ENCODE assay signal across 16 cellular contexts in genomic region chr1:236543065-236543669, GRCh38. TPM values are rescaled to one million over a fixed set of nuclear protein-coding genes. Genes with fewer than 3 reads are reported as not detected.
DNase-seq lines count a peak whose midpoint lies in the region; FAIRE-seq and TF ChIP-seq lines count a peak whose summit lies in the region.
"Had no signal": no experiment of that assay in that cellular context is flagged by ENCODE, and none has a peak within 500 bp of the region (broad histone marks: within the 10 kb centered on the region; RNA-seq: fewer than 3 reads in every experiment).

No MANE protein-coding gene starts in this region.

- H2BK5ac ChIP-seq in H1 (ENCODE audit: low read depth, low read length): no peak overlapping the region

- no peak overlapping the region for H4K91ac ChIP-seq in H1 (replicated peaks; ENCODE audit: insufficient read length, low read length)

- H3K79me2 ChIP-seq in KMS-11 (ENCODE audit: insufficient read depth, low read depth) (no peaks in the 10 kb centered on the region), H1 (ENCODE audit: control insufficient read depth in 1 of 2, insufficient read depth in 2 of 2, low read length in 2 of 2) (no peaks in the 10 kb centered on the region)

- H4K5ac ChIP-seq in H1 (ENCODE audit: insufficient read length, low read depth, low read length): no peak overlapping the region

- CTCF ChIA-PET in H1 (lab: Charles Lee; ENCODE audit: partially characterized antibody): interaction anchor here (0.9 to 2.6 kb wide), 7 partner anchors 9 to 438 kb away, joined by 3 to 16 read pairs (median 4); no protein-coding TSS in a partner anchor

- H3K27ac ChIP-seq in KMS-11 (no peak overlapping the region), H1 (ENCODE audit: low read depth, low read length) (0 out of 2 replicates have a peak overlapping the region, but pooled peaks have one; percentile 29)
- H3K27ac ChIP-seq: ovary, tibial nerve had no signal

- no peak overlapping the region for H3K4me3 ChIP-seq in KMS-11 (IDR thresholded peaks at IDR 0.05; ENCODE audit: insufficient read depth, low read depth, low read length)
- no peak overlapping the region for H3K4me3 ChIP-seq in H1 (ENCODE audit: extremely low read depth in 1 of 4, insufficient read depth in 2 of 4, low read depth in 3 of 4, low read length in 4 of 4)
- H3K4me3 ChIP-seq: ovary, tibial nerve had no signal

- no peak overlapping the region for H3K18ac ChIP-seq in H1 (ENCODE audit: extremely low read depth, low read length)

- H3K27me3 ChIP-seq in KMS-11 (ENCODE audit: insufficient read depth, low read depth) (no peaks in the 10 kb centered on the region), H1 (replicated peaks in 1 of 4; ENCODE audit: control insufficient read depth in 3 of 4, extremely low read depth in 1 of 4, insufficient read depth in 3 of 4, low read length in 3 of 4) (no peaks in the 10 kb centered on the region)
- H3K27me3 ChIP-seq: ovary, tibial nerve had no signal

- POLR2A ChIA-PET in H1 (lab: Charles Lee; ENCODE audit: partially characterized antibody): interaction anchor here (0.7 to 1.2 kb wide), 2 partner anchors 11 to 62 kb away, joined by 3 read pairs; no protein-coding TSS in a partner anchor

- H2AK5ac ChIP-seq in H1 (ENCODE audit: low read depth, low read length): no peak overlapping the region

- H2AFZ ChIP-seq in KMS-11 (ENCODE audit: low read depth) (no peak overlapping the region), H1 (ENCODE audit: low read length) (no peak overlapping the region)

- DNase-seq in NCI-H82 (lab: John Stamatoyannopoulos, UW) (peak; percentile 39), NCI-H82 treated with DMSO at 0.1 percent for 48 hours (lab: John Stamatoyannopoulos, UW; ENCODE audit: unreplicated experiment) (no peak), H1 (ENCODE audit: low read depth in 1 of 2, low spot score in 2 of 2) (peak in 1 of 2 experiments; percentile 52), retina (peak; percentile 29), UCSD-AML1 (lab: John Stamatoyannopoulos, UW; ENCODE audit: unreplicated experiment) (no peak), NCI-H2196 treated with DMSO at 0.1 percent for 48 hours (lab: John Stamatoyannopoulos, UW; ENCODE audit: unreplicated experiment) (no peak)
- no peak for DNase-seq in activated CD8-positive, alpha-beta memory T cell treated with anti-CD3 and anti-CD28 coated beads, Interleukin-2, amount 50 U/mL, for 4 hours
- DNase-seq: DMS79, hippocampal formation, IMR-90, NCI-H1694 treated with DMSO at 0.1 percent for 48 hours, ovary had no signal

- no peaks in the 10 kb centered on the region for H3K79me1 ChIP-seq in H1 (ENCODE audit: low read depth, low read length)

- TF ChIP-seq CTCF in KMS-11 (conservative IDR thresholded peaks at IDR 0.05; ENCODE audit: low read depth, low read length) (0 out of 2 replicates have a peak, but pooled peaks have one; percentile 1), H1 (IDR thresholded peaks at IDR 0.05; ENCODE audit: control extremely low read depth in 1 of 3, insufficient read depth in 1 of 3, low read depth in 1 of 3, low read length in 3 of 3) (peak; percentile 42 to 65 (median 63))

- 86% methylated on average over 16 of the region's 16 CpGs; no CpG with 5 or more reads in 1 of the 2 experiments for WGBS in H1 (ENCODE audit: extremely low coverage in 1 of 2, insufficient coverage in 1 of 2, insufficient read length in 1 of 2, insufficient replicate concordance in 2 of 2, low coverage in 1 of 2, low lambda C conversion rate in 2 of 2, missing lambda C conversion rate in 1 of 2), 2 experiments

- peak; percentile 30 to 46; a peak in 3 of 4 replicates for TF ChIP-seq RAD21 in H1 (IDR thresholded peaks at IDR 0.05 in 1 of 2, conservative IDR thresholded peaks at IDR 0.05 in 1 of 2; ENCODE audit: low read depth in 2 of 2, low read length in 2 of 2)

- TF ChIP-seq EP300 in H1 (IDR thresholded peaks at IDR 0.05; ENCODE audit: borderline replicate concordance in 1 of 2, low read depth in 2 of 2, low read length in 2 of 2): no peak

- H3K36me3 ChIP-seq in KMS-11 (ENCODE audit: insufficient read depth) (no peaks in the 10 kb centered on the region), H1 (ENCODE audit: control insufficient read depth in 2 of 4, insufficient read depth in 4 of 4, low read length in 3 of 4) (peaks cover 12 to 52% (median 28%) of the 10 kb centered on the region in 4 experiments; a peak in 7 of 8 replicates)
- H3K36me3 ChIP-seq: ovary had no signal

- no peak overlapping the region for H3K23ac ChIP-seq in H1 (ENCODE audit: insufficient read length)

- no peaks in the 10 kb centered on the region for H3K9me3 ChIP-seq in H1 (ENCODE audit: insufficient read depth in 2 of 2, low read depth in 1 of 2, low read length in 1 of 2)
- H3K9me3 ChIP-seq: ovary, tibial nerve had no signal

- H3K4me2 ChIP-seq in KMS-11: no peak overlapping the region
- no peak overlapping the region for H3K4me2 ChIP-seq in H1 (ENCODE audit: insufficient read depth in 1 of 2, low read depth in 2 of 2, low read length in 2 of 2)

- H3K4ac ChIP-seq in H1 (replicated peaks; ENCODE audit: insufficient read length, low read depth, low read length): no peak overlapping the region

- no peak overlapping the region for H2BK15ac ChIP-seq in H1 (ENCODE audit: low read length)

- no peak for FAIRE-seq in H1 (lab: Jason Lieb, UNC)
- FAIRE-seq: A204.1, endothelial cell of umbilical vein had no signal

- no peak overlapping the region for H3K9ac ChIP-seq in KMS-11
- no peak overlapping the region; a peak in 1 of 7 replicates for H3K9ac ChIP-seq in H1 (replicated peaks in 1 of 4; ENCODE audit: extremely low read depth in 1 of 4, low read depth in 3 of 4, low read length in 3 of 4)

- no peak overlapping the region for H2BK20ac ChIP-seq in H1 (ENCODE audit: low read length)

- no peaks in the 10 kb centered on the region for H4K20me1 ChIP-seq in KMS-11 (ENCODE audit: insufficient read depth)
- peaks cover 0 to 2% of the 10 kb centered on the region in 2 experiments for H4K20me1 ChIP-seq in H1 (replicated peaks in 1 of 2; ENCODE audit: control insufficient read depth in 1 of 2, insufficient read depth in 2 of 2, low read length in 2 of 2)

- H3K14ac ChIP-seq in H1 (ENCODE audit: insufficient read length): no peak overlapping the region

- TF ChIP-seq POLR2A in H1 (IDR thresholded peaks at IDR 0.05; ENCODE audit: control extremely low read depth in 1 of 2, low read depth in 2 of 2, low read length in 2 of 2): no peak

- no peaks in the 10 kb centered on the region for H3K4me1 ChIP-seq in KMS-11 (ENCODE audit: low read depth, poor library complexity, severe bottlenecking)
- no peaks in the 10 kb centered on the region for H3K4me1 ChIP-seq in H1 (replicated peaks in 1 of 4; ENCODE audit: control insufficient read depth in 3 of 4, insufficient read depth in 4 of 4, low read length in 3 of 4)
- H3K4me1 ChIP-seq: tibial nerve had no signal

- H2BK120ac ChIP-seq in H1 (replicated peaks; ENCODE audit: low read depth, low read length): no peak overlapping the region

- H3K23me2 ChIP-seq in H1 (ENCODE audit: low read depth, low read length): no peaks in the 10 kb centered on the region

- H4K8ac ChIP-seq in H1 (ENCODE audit: extremely low read depth, insufficient read depth, low read length): no peak overlapping the region; the same call in 1 of the 2 replicates

- H2BK12ac ChIP-seq in H1 (ENCODE audit: low read depth, low read length): no peak overlapping the region

- H3K56ac ChIP-seq in H1 (replicated peaks; ENCODE audit: insufficient read length, low read depth, low read length): no peak overlapping the region

TF ChIP-seq in H1, 55 proteins besides CTCF, POLR2A, EP300 and RAD21 (continues in another document):
- TF ChIP-seq ZNF274 (IDR thresholded peaks at IDR 0.05; ENCODE audit: borderline replicate concordance, extremely low read depth, low read length) (no peak), KDM1A (IDR thresholded peaks at IDR 0.05; ENCODE audit: borderline replicate concordance, low read length) (no peak), EZH2 (IDR thresholded peaks at IDR 0.05; ENCODE audit: low read depth, low read length, severe bottlenecking) (no peak), TCF12 (IDR thresholded peaks at IDR 0.05; ENCODE audit: low read depth, low read length) (no peak), BACH1 (IDR thresholded peaks at IDR 0.05; ENCODE audit: low read length) (no peak), TAF7 (optimal IDR thresholded peaks at IDR 0.05; ENCODE audit: borderline replicate concordance, low read depth, low read length) (no peak), SUZ12 (IDR thresholded peaks at IDR 0.05; ENCODE audit: low read length) (no peak)

RNA-seq across cellular contexts. Expression of gene LGALS8, which starts 19.4 kb away (rescaled TPM):
- total RNA-seq in H1 (2021; fragmentation: NEBNext Ultra II Directional; extraction: Animal tissue kit (Norgen Biotek cat#: 25700)): 11.6 and 15.3 TPM in 2 replicates
- 5.5 and 7.2 TPM in 2 replicates for polyA plus RNA-seq in H1 (2011; rRNA removed)
- 7.7 TPM for polyA plus RNA-seq in H1 (2011; cell fraction: cytosol; rRNA removed)
- 11.1 TPM for polyA plus RNA-seq in H1 (2011; cell fraction: nucleus; rRNA removed)
- 7.9 to 15.3 TPM (median 11.2 TPM) in 4 replicates for polyA plus RNA-seq in H1 (2012, experiment 1 of 2)
- 0.43 TPM for polyA plus RNA-seq in H1 (2012, experiment 2 of 2)
- polyA plus RNA-seq in H1 (2013, experiment 1 of 2): 10.1 TPM
- 9.4 TPM for polyA plus RNA-seq in H1 (2013, experiment 2 of 2)
- 8.0 and 12.0 TPM in 2 replicates for polyA minus RNA-seq in H1 (2011; rRNA and poly(A)+ RNA removed)
- polyA minus RNA-seq in H1 (2011; cell fraction: cytosol; rRNA and poly(A)+ RNA removed): 8.8 TPM
- 26.1 TPM for polyA minus RNA-seq in H1 (2011; cell fraction: nucleus; rRNA and poly(A)+ RNA removed)

Comparison
In these comparisons a context has a peak if more than half of its experiments do, and no peak if none do; other contexts are left out.
1. DNase-seq: peak in NCI-H82 (single experiment) and retina (single experiment); none in NCI-H82 treated with DMSO at 0.1 percent for 48 hours (single experiment), UCSD-AML1 (single experiment), NCI-H2196 treated with DMSO at 0.1 percent for 48 hours (single experiment) and activated CD8-positive, alpha-beta memory T cell treated with anti-CD3 and anti-CD28 coated beads, Interleukin-2, amount 50 U/mL, for 4 hours (single experiment).